In the genomic region with DNA sequence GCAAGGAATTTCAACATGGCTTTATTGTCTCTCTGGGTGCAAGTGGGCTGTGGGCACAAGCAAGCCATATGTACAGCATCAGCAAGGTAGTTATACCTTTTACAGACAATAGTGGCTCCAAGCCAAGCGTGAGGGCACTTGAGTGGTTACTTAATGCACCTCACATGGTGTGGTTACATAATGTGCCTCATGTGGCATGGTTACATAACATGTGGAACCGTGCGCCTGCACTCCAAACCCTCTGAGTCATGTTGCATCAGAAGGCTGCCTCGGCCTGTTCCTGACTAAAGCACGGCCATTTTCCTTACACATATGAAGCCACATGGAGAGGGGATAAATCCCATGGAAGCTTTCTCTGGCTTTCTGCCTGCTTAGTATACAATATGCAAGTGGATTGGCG, we compare ENCODE assay signal across 1 cellular context.
TF ChIP-seq lines count a peak whose summit lies in the region.

No MANE protein-coding gene starts in this region.

TF ChIP-seq in HepG2, 621 proteins besides CTCF, POLR2A, EP300 and RAD21 (continued from another document and continues in another):
- TF ChIP-seq, protein P1, sequence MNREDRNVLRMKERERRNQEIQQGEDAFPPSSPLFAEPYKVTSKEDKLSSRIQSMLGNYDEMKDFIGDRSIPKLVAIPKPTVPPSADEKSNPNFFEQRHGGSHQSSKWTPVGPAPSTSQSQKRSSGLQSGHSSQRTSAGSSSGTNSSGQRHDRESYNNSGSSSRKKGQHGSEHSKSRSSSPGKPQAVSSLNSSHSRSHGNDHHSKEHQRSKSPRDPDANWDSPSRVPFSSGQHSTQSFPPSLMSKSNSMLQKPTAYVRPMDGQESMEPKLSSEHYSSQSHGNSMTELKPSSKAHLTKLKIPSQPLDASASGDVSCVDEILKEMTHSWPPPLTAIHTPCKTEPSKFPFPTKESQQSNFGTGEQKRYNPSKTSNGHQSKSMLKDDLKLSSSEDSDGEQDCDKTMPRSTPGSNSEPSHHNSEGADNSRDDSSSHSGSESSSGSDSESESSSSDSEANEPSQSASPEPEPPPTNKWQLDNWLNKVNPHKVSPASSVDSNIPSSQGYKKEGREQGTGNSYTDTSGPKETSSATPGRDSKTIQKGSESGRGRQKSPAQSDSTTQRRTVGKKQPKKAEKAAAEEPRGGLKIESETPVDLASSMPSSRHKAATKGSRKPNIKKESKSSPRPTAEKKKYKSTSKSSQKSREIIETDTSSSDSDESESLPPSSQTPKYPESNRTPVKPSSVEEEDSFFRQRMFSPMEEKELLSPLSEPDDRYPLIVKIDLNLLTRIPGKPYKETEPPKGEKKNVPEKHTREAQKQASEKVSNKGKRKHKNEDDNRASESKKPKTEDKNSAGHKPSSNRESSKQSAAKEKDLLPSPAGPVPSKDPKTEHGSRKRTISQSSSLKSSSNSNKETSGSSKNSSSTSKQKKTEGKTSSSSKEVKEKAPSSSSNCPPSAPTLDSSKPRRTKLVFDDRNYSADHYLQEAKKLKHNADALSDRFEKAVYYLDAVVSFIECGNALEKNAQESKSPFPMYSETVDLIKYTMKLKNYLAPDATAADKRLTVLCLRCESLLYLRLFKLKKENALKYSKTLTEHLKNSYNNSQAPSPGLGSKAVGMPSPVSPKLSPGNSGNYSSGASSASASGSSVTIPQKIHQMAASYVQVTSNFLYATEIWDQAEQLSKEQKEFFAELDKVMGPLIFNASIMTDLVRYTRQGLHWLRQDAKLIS (CRISPR knock-in tag; IDR thresholded peaks at IDR 0.05), result no peak
- TF ChIP-seq, protein P2, sequence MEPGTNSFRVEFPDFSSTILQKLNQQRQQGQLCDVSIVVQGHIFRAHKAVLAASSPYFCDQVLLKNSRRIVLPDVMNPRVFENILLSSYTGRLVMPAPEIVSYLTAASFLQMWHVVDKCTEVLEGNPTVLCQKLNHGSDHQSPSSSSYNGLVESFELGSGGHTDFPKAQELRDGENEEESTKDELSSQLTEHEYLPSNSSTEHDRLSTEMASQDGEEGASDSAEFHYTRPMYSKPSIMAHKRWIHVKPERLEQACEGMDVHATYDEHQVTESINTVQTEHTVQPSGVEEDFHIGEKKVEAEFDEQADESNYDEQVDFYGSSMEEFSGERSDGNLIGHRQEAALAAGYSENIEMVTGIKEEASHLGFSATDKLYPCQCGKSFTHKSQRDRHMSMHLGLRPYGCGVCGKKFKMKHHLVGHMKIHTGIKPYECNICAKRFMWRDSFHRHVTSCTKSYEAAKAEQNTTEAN (CRISPR knock-in tag; conservative IDR thresholded peaks at IDR 0.05), result no peak
- TF ChIP-seq, protein P3, sequence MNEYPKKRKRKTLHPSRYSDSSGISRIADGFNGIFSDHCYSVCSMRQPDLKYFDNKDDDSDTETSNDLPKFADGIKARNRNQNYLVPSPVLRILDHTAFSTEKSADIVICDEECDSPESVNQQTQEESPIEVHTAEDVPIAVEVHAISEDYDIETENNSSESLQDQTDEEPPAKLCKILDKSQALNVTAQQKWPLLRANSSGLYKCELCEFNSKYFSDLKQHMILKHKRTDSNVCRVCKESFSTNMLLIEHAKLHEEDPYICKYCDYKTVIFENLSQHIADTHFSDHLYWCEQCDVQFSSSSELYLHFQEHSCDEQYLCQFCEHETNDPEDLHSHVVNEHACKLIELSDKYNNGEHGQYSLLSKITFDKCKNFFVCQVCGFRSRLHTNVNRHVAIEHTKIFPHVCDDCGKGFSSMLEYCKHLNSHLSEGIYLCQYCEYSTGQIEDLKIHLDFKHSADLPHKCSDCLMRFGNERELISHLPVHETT (CRISPR knock-in tag; conservative IDR thresholded peaks at IDR 0.05), result no peak
- TF ChIP-seq, protein P4, sequence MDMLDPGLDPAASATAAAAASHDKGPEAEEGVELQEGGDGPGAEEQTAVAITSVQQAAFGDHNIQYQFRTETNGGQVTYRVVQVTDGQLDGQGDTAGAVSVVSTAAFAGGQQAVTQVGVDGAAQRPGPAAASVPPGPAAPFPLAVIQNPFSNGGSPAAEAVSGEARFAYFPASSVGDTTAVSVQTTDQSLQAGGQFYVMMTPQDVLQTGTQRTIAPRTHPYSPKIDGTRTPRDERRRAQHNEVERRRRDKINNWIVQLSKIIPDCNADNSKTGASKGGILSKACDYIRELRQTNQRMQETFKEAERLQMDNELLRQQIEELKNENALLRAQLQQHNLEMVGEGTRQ (IDR thresholded peaks at IDR 0.05; ENCODE audit: low read depth, low read length), result no peak
- TF ChIP-seq, protein P4 (CRISPR knock-in tag; IDR thresholded peaks at IDR 0.05; ENCODE audit: borderline replicate concordance), result peak; percentile 35; the same call in 1 of the 2 replicates
- no peak for TF ChIP-seq PHF8 (CRISPR knock-in tag; IDR thresholded peaks at IDR 0.05)
- TF ChIP-seq AHR (CRISPR knock-in tag; IDR thresholded peaks at IDR 0.05), result no peak
- TF ChIP-seq CAMTA2 (CRISPR knock-in tag; IDR thresholded peaks at IDR 0.05; ENCODE audit: borderline replicate concordance), result no peak
- TF ChIP-seq SMAD3 (CRISPR knock-in tag; IDR thresholded peaks at IDR 0.05), result no peak
- TF ChIP-seq KDM4B (CRISPR knock-in tag; IDR thresholded peaks at IDR 0.05), result no peak
- no peak for TF ChIP-seq IKZF1 (IDR thresholded peaks at IDR 0.05)
- TF ChIP-seq, protein P5, sequence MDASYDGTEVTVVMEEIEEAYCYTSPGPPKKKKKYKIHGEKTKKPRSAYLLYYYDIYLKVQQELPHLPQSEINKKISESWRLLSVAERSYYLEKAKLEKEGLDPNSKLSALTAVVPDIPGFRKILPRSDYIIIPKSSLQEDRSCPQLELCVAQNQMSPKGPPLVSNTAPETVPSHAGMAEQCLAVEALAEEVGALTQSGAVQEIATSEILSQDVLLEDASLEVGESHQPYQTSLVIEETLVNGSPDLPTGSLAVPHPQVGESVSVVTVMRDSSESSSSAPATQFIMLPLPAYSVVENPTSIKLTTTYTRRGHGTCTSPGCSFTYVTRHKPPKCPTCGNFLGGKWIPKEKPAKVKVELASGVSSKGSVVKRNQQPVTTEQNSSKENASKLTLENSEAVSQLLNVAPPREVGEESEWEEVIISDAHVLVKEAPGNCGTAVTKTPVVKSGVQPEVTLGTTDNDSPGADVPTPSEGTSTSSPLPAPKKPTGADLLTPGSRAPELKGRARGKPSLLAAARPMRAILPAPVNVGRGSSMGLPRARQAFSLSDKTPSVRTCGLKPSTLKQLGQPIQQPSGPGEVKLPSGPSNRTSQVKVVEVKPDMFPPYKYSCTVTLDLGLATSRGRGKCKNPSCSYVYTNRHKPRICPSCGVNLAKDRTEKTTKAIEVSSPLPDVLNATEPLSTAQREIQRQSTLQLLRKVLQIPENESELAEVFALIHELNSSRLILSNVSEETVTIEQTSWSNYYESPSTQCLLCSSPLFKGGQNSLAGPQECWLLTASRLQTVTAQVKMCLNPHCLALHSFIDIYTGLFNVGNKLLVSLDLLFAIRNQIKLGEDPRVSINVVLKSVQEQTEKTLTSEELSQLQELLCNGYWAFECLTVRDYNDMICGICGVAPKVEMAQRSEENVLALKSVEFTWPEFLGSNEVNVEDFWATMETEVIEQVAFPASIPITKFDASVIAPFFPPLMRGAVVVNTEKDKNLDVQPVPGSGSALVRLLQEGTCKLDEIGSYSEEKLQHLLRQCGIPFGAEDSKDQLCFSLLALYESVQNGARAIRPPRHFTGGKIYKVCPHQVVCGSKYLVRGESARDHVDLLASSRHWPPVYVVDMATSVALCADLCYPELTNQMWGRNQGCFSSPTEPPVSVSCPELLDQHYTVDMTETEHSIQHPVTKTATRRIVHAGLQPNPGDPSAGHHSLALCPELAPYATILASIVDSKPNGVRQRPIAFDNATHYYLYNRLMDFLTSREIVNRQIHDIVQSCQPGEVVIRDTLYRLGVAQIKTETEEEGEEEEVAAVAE (CRISPR knock-in tag; IDR thresholded peaks at IDR 0.05; ENCODE audit: borderline replicate concordance), result no peak
- no peak for TF ChIP-seq SRSF1 (optimal IDR thresholded peaks at IDR 0.05; ENCODE audit: low read depth, low read length)
- TF ChIP-seq, protein P6, sequence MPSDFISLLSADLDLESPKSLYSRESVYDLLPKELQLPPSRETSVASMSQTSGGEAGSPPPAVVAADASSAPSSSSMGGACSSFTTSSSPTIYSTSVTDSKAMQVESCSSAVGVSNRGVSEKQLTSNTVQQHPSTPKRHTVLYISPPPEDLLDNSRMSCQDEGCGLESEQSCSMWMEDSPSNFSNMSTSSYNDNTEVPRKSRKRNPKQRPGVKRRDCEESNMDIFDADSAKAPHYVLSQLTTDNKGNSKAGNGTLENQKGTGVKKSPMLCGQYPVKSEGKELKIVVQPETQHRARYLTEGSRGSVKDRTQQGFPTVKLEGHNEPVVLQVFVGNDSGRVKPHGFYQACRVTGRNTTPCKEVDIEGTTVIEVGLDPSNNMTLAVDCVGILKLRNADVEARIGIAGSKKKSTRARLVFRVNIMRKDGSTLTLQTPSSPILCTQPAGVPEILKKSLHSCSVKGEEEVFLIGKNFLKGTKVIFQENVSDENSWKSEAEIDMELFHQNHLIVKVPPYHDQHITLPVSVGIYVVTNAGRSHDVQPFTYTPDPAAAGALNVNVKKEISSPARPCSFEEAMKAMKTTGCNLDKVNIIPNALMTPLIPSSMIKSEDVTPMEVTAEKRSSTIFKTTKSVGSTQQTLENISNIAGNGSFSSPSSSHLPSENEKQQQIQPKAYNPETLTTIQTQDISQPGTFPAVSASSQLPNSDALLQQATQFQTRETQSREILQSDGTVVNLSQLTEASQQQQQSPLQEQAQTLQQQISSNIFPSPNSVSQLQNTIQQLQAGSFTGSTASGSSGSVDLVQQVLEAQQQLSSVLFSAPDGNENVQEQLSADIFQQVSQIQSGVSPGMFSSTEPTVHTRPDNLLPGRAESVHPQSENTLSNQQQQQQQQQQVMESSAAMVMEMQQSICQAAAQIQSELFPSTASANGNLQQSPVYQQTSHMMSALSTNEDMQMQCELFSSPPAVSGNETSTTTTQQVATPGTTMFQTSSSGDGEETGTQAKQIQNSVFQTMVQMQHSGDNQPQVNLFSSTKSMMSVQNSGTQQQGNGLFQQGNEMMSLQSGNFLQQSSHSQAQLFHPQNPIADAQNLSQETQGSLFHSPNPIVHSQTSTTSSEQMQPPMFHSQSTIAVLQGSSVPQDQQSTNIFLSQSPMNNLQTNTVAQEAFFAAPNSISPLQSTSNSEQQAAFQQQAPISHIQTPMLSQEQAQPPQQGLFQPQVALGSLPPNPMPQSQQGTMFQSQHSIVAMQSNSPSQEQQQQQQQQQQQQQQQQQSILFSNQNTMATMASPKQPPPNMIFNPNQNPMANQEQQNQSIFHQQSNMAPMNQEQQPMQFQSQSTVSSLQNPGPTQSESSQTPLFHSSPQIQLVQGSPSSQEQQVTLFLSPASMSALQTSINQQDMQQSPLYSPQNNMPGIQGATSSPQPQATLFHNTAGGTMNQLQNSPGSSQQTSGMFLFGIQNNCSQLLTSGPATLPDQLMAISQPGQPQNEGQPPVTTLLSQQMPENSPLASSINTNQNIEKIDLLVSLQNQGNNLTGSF (CRISPR knock-in tag; IDR thresholded peaks at IDR 0.05), result no peak
- TF ChIP-seq RBAK (CRISPR knock-in tag; IDR thresholded peaks at IDR 0.05), result no peak
- TF ChIP-seq ZBTB1 (CRISPR knock-in tag; IDR thresholded peaks at IDR 0.05; ENCODE audit: borderline replicate concordance), result no peak
- no peak for TF ChIP-seq ZNF670 (CRISPR knock-in tag; IDR thresholded peaks at IDR 0.05; ENCODE audit: borderline replicate concordance)
- no peak for TF ChIP-seq ZNF354B (CRISPR knock-in tag; IDR thresholded peaks at IDR 0.05)
- TF ChIP-seq ZNF572 (CRISPR knock-in tag; IDR thresholded peaks at IDR 0.05), result no peak
- TF ChIP-seq MTF1 (CRISPR knock-in tag; IDR thresholded peaks at IDR 0.05), result no peak
- TF ChIP-seq ZZZ3 (CRISPR knock-in tag; IDR thresholded peaks at IDR 0.05; ENCODE audit: borderline replicate concordance), result no peak
- TF ChIP-seq, protein P7, sequence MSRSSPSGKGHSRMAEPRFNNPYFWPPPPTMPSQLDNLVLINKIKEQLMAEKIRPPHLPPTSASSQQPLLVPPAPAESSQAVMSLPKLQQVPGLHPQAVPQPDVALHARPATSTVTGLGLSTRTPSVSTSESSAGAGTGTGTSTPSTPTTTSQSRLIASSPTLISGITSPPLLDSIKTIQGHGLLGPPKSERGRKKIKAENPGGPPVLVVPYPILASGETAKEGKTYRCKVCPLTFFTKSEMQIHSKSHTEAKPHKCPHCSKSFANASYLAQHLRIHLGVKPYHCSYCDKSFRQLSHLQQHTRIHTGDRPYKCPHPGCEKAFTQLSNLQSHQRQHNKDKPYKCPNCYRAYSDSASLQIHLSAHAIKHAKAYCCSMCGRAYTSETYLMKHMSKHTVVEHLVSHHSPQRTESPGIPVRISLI (CRISPR knock-in tag; IDR thresholded peaks at IDR 0.05; ENCODE audit: borderline replicate concordance), result no peak
- no peak for TF ChIP-seq POLR2AphosphoS2 (IDR thresholded peaks at IDR 0.05; ENCODE audit: low read depth, low read length)
- TF ChIP-seq KLF6 (CRISPR knock-in tag; IDR thresholded peaks at IDR 0.05), result peak; percentile 50; the same call in 1 of the 2 replicates
- TF ChIP-seq, protein P8, sequence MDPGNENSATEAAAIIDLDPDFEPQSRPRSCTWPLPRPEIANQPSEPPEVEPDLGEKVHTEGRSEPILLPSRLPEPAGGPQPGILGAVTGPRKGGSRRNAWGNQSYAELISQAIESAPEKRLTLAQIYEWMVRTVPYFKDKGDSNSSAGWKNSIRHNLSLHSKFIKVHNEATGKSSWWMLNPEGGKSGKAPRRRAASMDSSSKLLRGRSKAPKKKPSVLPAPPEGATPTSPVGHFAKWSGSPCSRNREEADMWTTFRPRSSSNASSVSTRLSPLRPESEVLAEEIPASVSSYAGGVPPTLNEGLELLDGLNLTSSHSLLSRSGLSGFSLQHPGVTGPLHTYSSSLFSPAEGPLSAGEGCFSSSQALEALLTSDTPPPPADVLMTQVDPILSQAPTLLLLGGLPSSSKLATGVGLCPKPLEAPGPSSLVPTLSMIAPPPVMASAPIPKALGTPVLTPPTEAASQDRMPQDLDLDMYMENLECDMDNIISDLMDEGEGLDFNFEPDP (CRISPR knock-in tag; conservative IDR thresholded peaks at IDR 0.05), result no peak
- peak; percentile 60; the same call in 1 of the 2 replicates for TF ChIP-seq ZNF331 (CRISPR knock-in tag; IDR thresholded peaks at IDR 0.05)
- TF ChIP-seq PAX8 (CRISPR knock-in tag; IDR thresholded peaks at IDR 0.05; ENCODE audit: borderline replicate concordance), result no peak
- no peak for TF ChIP-seq RBM39 (IDR thresholded peaks at IDR 0.05; ENCODE audit: low read depth, low read length, poor library complexity, severe bottlenecking)
- no peak; the same call in 1 of the 2 replicates for TF ChIP-seq ETV5 (CRISPR knock-in tag; IDR thresholded peaks at IDR 0.05; ENCODE audit: borderline replicate concordance)
- TF ChIP-seq, protein P9, sequence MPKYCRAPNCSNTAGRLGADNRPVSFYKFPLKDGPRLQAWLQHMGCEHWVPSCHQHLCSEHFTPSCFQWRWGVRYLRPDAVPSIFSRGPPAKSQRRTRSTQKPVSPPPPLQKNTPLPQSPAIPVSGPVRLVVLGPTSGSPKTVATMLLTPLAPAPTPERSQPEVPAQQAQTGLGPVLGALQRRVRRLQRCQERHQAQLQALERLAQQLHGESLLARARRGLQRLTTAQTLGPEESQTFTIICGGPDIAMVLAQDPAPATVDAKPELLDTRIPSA (CRISPR knock-in tag; IDR thresholded peaks at IDR 0.05; ENCODE audit: borderline replicate concordance), result no peak
